ENCODE assay signal across 15 cellular contexts in the genomic region with DNA sequence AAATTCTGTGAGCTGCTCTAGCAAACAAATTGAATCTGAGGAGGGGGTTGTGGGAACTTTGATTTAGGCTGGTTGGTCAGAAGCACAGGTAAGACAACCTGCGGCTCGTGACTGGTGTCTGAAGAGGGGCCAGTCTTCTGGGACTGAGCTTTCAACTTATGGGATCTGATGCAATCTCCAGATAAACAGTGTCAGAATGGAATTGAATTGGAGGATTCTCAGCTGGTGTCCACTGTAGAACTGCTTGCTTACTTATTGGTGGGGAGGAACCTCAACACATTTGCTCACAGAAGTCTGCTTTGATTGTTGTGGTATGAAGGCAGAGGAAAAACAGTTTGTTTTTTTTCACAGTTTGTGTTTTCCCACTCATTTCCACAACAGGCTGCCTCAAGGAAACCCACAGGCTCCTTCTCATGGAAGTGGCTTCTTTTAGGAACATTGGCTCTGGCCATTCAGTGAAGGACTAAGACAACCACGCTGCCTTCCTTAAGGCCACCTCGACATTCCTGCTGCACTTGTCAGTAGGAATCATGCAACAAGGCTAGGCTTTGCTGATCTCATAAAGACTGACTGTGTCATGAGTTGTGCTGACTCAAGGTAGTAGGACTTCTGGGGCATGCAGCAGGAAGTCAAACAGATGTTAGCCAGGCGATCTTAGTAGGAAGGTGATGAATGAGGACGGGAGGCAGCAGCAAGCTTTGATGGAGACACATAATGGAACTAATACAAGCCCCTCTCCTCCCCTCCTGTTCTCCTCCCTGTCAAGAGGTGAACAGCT.
DNase-seq lines count a peak whose midpoint lies in the region; ATAC-seq and TF ChIP-seq lines count a peak whose summit lies in the region.
"Had no signal": no experiment of that assay in that cellular context is flagged by ENCODE, and none has a peak within 500 bp of the region (broad histone marks: within the 10 kb centered on the region; RNA-seq: fewer than 3 reads in every experiment).

No MANE protein-coding gene starts in this region.

- TF ChIP-seq CTCF in fibroblast of villous mesenchyme (IDR thresholded peaks at IDR 0.05; ENCODE audit: insufficient read depth, low read depth, low read length) = no peak

- no peaks in the 10 kb centered on the region for H3K9me3 ChIP-seq in T-helper 17 cell (ENCODE audit: control insufficient read depth, low read length, poor library complexity, severe bottlenecking)

- no peak for ATAC-seq in T-helper 17 cell
- ATAC-seq in HG02840 (IDR thresholded peaks at IDR 0.05; ENCODE audit: low FRiP score, unreplicated experiment) = no peak
- ATAC-seq in GM21528 (IDR thresholded peaks at IDR 0.05; ENCODE audit: low FRiP score, unreplicated experiment) = no peak

- no peak overlapping the region for H3K4me3 ChIP-seq in fibroblast of villous mesenchyme (ENCODE audit: low read depth, low read length)
- H3K4me3 ChIP-seq: left ventricle myocardium inferior, skin epidermis had no signal

- no peaks in the 10 kb centered on the region for H3K36me3 Mint-ChIP-seq in T-helper 17 cell (ENCODE audit: low read depth)

- DNase-seq in SIG-M5 treated with dmso at 0.1 percent for 504 hours (lab: John Stamatoyannopoulos, UW; ENCODE audit: unreplicated experiment) (peak; percentile 6), SIG-M5 (lab: John Stamatoyannopoulos, UW) (no peak), T1000 (lab: John Stamatoyannopoulos, UW) (peak; percentile 53), fibroblast of villous mesenchyme (ENCODE audit: low read depth) (peak; percentile 59), T-helper 17 cell (no peak), germinal center (ENCODE audit: low spot score) (no peak)
- DNase-seq: activated CD8-positive, alpha-beta memory T cell treated with anti-CD3 and anti-CD28 coated beads for 24 hours; activated naive CD4-positive, alpha-beta T cell treated with anti-CD3 and anti-CD28 coated beads, Interleukin-2, amount 50 U/mL, for 16 hours; Kasumi-1; left ventricle myocardium inferior; NCI-H2029 treated with DMSO at 0.1 percent for 48 hours; nephron progenitor cell had no signal

- no peaks in the 10 kb centered on the region for H3K4me1 Mint-ChIP-seq in T-helper 17 cell

- no peak overlapping the region for H3K4me3 Mint-ChIP-seq in T-helper 17 cell
- H3K4me3 Mint-ChIP-seq: nephron progenitor cell had no signal

- H3K27me3 Mint-ChIP-seq in T-helper 17 cell = peaks cover 26% of the 10 kb centered on the region

- no peak overlapping the region for H3K27ac Mint-ChIP-seq in T-helper 17 cell
- H3K27ac Mint-ChIP-seq: nephron progenitor cell had no signal

Comparison
In these comparisons a context has a peak if more than half of its experiments do, and no peak if none do; other contexts are left out.
1. DNase-seq: peak in SIG-M5 treated with dmso at 0.1 percent for 504 hours (single experiment), T1000 (single experiment) and fibroblast of villous mesenchyme (single experiment); none in SIG-M5 (single experiment), T-helper 17 cell (0 of 3) and germinal center (single experiment).